2 cellular contexts compared by ENCODE assay signal in the genomic region with DNA sequence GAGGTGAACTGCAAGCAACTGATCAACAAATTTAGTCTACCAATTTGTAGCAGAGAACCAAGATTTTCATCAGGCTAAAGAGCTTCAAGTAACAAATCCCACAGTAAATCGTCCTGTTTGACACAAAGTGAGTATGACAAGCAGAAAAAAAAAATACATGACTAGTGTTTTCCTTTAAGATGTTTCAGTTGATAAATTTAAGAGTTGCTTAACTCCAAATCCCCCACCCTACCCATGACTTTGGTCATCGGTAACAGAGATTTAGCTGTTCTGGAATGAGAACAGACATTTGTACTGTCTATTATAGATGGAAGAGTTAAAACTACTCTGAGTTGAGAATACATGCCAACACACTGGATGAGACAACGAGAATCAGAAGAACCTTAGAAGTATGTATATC.
TF ChIP-seq lines count a peak whose summit lies in the region.

No MANE protein-coding gene starts in this region.

TF ChIP-seq in SK-N-SH, 30 proteins besides CTCF, POLR2A, EP300 and RAD21 (continues in another document):
- TF ChIP-seq GATA2 (CRISPR knock-in tag; IDR thresholded peaks at IDR 0.05) (no peak), GABPA (IDR thresholded peaks at IDR 0.05; ENCODE audit: low read depth) (no peak), FOXM1 (IDR thresholded peaks at IDR 0.05; ENCODE audit: low read depth) (0 out of 2 replicates have a peak, but pooled peaks have one; percentile 41), EZH2phosphoT487 (IDR thresholded peaks at IDR 0.05; ENCODE audit: borderline replicate concordance, low read depth) (no peak), MEF2A (IDR thresholded peaks at IDR 0.05; ENCODE audit: borderline replicate concordance, low read depth) (no peak), TCF12 (IDR thresholded peaks at IDR 0.05) (peak; percentile 73), FOXJ3 (CRISPR knock-in tag; IDR thresholded peaks at IDR 0.05) (no peak), TAF1 (IDR thresholded peaks at IDR 0.05; ENCODE audit: borderline replicate concordance, low read depth, low read length) (no peak), NRF1 (IDR thresholded peaks at IDR 0.05; ENCODE audit: low read depth, low read length) (no peak), RXRA (IDR thresholded peaks at IDR 0.05; ENCODE audit: borderline replicate concordance, low read depth) (0 out of 2 replicates have a peak, but pooled peaks have one; percentile 35), FOSL2 (IDR thresholded peaks at IDR 0.05; ENCODE audit: borderline replicate concordance, low read depth) (peak; percentile 42; the same call in 1 of the 2 replicates), MXI1 (IDR thresholded peaks at IDR 0.05; ENCODE audit: low read depth, low read length) (no peak), CHD2 (IDR thresholded peaks at IDR 0.05; ENCODE audit: low read length, partially characterized antibody) (no peak), SMC3 (IDR thresholded peaks at IDR 0.05; ENCODE audit: low read depth, low read length) (no peak), RCOR1 (IDR thresholded peaks at IDR 0.05; ENCODE audit: low read length) (no peak), TEAD4 (IDR thresholded peaks at IDR 0.05; ENCODE audit: borderline replicate concordance, insufficient read depth) (peak; percentile 50; the same call in 1 of the 2 replicates), YY1 (IDR thresholded peaks at IDR 0.05; ENCODE audit: low read depth) (no peak), NFIC (IDR thresholded peaks at IDR 0.05; ENCODE audit: borderline replicate concordance) (peak; percentile 56; the same call in 1 of the 2 replicates)
- TF ChIP-seq, protein P1, sequence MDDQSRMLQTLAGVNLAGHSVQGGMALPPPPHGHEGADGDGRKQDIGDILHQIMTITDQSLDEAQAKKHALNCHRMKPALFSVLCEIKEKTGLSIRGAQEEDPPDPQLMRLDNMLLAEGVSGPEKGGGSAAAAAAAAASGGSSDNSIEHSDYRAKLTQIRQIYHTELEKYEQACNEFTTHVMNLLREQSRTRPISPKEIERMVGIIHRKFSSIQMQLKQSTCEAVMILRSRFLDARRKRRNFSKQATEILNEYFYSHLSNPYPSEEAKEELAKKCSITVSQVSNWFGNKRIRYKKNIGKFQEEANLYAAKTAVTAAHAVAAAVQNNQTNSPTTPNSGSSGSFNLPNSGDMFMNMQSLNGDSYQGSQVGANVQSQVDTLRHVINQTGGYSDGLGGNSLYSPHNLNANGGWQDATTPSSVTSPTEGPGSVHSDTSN (IDR thresholded peaks at IDR 0.05): peak; percentile 91
- TF ChIP-seq, protein P2, sequence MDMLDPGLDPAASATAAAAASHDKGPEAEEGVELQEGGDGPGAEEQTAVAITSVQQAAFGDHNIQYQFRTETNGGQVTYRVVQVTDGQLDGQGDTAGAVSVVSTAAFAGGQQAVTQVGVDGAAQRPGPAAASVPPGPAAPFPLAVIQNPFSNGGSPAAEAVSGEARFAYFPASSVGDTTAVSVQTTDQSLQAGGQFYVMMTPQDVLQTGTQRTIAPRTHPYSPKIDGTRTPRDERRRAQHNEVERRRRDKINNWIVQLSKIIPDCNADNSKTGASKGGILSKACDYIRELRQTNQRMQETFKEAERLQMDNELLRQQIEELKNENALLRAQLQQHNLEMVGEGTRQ (IDR thresholded peaks at IDR 0.05; ENCODE audit: borderline replicate concordance, low read depth, low read length): no peak
- TF ChIP-seq, protein P3, sequence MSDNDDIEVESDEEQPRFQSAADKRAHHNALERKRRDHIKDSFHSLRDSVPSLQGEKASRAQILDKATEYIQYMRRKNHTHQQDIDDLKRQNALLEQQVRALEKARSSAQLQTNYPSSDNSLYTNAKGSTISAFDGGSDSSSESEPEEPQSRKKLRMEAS (IDR thresholded peaks at IDR 0.05; ENCODE audit: low read depth): no peak
- TF ChIP-seq, protein P4, sequence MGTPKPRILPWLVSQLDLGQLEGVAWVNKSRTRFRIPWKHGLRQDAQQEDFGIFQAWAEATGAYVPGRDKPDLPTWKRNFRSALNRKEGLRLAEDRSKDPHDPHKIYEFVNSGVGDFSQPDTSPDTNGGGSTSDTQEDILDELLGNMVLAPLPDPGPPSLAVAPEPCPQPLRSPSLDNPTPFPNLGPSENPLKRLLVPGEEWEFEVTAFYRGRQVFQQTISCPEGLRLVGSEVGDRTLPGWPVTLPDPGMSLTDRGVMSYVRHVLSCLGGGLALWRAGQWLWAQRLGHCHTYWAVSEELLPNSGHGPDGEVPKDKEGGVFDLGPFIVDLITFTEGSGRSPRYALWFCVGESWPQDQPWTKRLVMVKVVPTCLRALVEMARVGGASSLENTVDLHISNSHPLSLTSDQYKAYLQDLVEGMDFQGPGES (IDR thresholded peaks at IDR 0.05; ENCODE audit: low read depth, low read length): no peak
- TF ChIP-seq, protein P5, sequence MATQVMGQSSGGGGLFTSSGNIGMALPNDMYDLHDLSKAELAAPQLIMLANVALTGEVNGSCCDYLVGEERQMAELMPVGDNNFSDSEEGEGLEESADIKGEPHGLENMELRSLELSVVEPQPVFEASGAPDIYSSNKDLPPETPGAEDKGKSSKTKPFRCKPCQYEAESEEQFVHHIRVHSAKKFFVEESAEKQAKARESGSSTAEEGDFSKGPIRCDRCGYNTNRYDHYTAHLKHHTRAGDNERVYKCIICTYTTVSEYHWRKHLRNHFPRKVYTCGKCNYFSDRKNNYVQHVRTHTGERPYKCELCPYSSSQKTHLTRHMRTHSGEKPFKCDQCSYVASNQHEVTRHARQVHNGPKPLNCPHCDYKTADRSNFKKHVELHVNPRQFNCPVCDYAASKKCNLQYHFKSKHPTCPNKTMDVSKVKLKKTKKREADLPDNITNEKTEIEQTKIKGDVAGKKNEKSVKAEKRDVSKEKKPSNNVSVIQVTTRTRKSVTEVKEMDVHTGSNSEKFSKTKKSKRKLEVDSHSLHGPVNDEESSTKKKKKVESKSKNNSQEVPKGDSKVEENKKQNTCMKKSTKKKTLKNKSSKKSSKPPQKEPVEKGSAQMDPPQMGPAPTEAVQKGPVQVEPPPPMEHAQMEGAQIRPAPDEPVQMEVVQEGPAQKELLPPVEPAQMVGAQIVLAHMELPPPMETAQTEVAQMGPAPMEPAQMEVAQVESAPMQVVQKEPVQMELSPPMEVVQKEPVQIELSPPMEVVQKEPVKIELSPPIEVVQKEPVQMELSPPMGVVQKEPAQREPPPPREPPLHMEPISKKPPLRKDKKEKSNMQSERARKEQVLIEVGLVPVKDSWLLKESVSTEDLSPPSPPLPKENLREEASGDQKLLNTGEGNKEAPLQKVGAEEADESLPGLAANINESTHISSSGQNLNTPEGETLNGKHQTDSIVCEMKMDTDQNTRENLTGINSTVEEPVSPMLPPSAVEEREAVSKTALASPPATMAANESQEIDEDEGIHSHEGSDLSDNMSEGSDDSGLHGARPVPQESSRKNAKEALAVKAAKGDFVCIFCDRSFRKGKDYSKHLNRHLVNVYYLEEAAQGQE (IDR thresholded peaks at IDR 0.05; ENCODE audit: low read depth, low read length): no peak

TF ChIP-seq in K562, 482 proteins besides CTCF, POLR2A, EP300 and RAD21 (continues in another document):
- TF ChIP-seq RBM15 (IDR thresholded peaks at IDR 0.05; ENCODE audit: insufficient read depth, low read length) (no peak), POLR2H (tag; IDR thresholded peaks at IDR 0.05; ENCODE audit: low read depth) (no peak), RBM22 (IDR thresholded peaks at IDR 0.05; ENCODE audit: low read depth, low read length, poor library complexity, severe bottlenecking) (no peak), ERF (CRISPR knock-in tag; IDR thresholded peaks at IDR 0.05) (no peak), ESRRA (IDR thresholded peaks at IDR 0.05; ENCODE audit: borderline replicate concordance, low read depth) (no peak), ETV1 (tag; conservative IDR thresholded peaks at IDR 0.05; ENCODE audit: low read depth) (no peak), DPF2 (IDR thresholded peaks at IDR 0.05) (0 out of 2 replicates have a peak, but pooled peaks have one; percentile 18), TCFL5 (CRISPR knock-in tag; conservative IDR thresholded peaks at IDR 0.05) (no peak), MEIS2 (IDR thresholded peaks at IDR 0.05; ENCODE audit: partially characterized antibody) (peak; percentile 76), SREBF1 (IDR thresholded peaks at IDR 0.05; ENCODE audit: borderline replicate concordance, low read depth, low read length) (no peak), HDAC6 (IDR thresholded peaks at IDR 0.05; ENCODE audit: low read depth, low read length) (no peak), GTF2A2 (tag; IDR thresholded peaks at IDR 0.05) (no peak), MAFG (tag; conservative IDR thresholded peaks at IDR 0.05) (peak; percentile 60), NFE2 (IDR thresholded peaks at IDR 0.05; ENCODE audit: low read depth) (0 out of 2 replicates have a peak, but pooled peaks have one; percentile 23), LEF1 (IDR thresholded peaks at IDR 0.05) (no peak), MAZ (CRISPR knock-in tag; conservative IDR thresholded peaks at IDR 0.05 in 1 of 2, IDR thresholded peaks at IDR 0.05 in 1 of 2) (peak in 1 of 2 experiments; percentile 21; a peak in 1 of 4 replicates), IRF2 (CRISPR knock-in tag; IDR thresholded peaks at IDR 0.05) (no peak), CEBPB (tag; IDR thresholded peaks at IDR 0.05) (peak; percentile 77), JUND (IDR thresholded peaks at IDR 0.05; ENCODE audit: borderline replicate concordance, low read depth, low read length) (0 out of 2 replicates have a peak, but pooled peaks have one; percentile 15), JUND (tag; IDR thresholded peaks at IDR 0.05; ENCODE audit: borderline replicate concordance, low read depth, low read length) (0 out of 3 replicates have a peak, but pooled peaks have one; percentile 26), SMAD3 (CRISPR knock-in tag; conservative IDR thresholded peaks at IDR 0.05) (no peak), HLTF (IDR thresholded peaks at IDR 0.05) (no peak), ZNF384 (IDR thresholded peaks at IDR 0.05; ENCODE audit: low read depth, low read length) (peak; percentile 69; the same call in 1 of the 2 replicates), NFIX (CRISPR knock-in tag; IDR thresholded peaks at IDR 0.05; ENCODE audit: low read depth) (no peak), HDAC2 (IDR thresholded peaks at IDR 0.05) (no peak), ZNF316 (IDR thresholded peaks at IDR 0.05) (0 out of 2 replicates have a peak, but pooled peaks have one; percentile 24)
- TF ChIP-seq, protein P6, sequence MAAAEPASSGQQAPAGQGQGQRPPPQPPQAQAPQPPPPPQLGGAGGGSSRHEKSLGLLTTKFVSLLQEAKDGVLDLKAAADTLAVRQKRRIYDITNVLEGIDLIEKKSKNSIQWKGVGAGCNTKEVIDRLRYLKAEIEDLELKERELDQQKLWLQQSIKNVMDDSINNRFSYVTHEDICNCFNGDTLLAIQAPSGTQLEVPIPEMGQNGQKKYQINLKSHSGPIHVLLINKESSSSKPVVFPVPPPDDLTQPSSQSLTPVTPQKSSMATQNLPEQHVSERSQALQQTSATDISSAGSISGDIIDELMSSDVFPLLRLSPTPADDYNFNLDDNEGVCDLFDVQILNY (CRISPR knock-in tag; IDR thresholded peaks at IDR 0.05): no peak
- TF ChIP-seq, protein P7, sequence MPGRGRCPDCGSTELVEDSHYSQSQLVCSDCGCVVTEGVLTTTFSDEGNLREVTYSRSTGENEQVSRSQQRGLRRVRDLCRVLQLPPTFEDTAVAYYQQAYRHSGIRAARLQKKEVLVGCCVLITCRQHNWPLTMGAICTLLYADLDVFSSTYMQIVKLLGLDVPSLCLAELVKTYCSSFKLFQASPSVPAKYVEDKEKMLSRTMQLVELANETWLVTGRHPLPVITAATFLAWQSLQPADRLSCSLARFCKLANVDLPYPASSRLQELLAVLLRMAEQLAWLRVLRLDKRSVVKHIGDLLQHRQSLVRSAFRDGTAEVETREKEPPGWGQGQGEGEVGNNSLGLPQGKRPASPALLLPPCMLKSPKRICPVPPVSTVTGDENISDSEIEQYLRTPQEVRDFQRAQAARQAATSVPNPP (IDR thresholded peaks at IDR 0.05; ENCODE audit: borderline replicate concordance, insufficient read depth, insufficient read length): no peak
- TF ChIP-seq, protein P8, sequence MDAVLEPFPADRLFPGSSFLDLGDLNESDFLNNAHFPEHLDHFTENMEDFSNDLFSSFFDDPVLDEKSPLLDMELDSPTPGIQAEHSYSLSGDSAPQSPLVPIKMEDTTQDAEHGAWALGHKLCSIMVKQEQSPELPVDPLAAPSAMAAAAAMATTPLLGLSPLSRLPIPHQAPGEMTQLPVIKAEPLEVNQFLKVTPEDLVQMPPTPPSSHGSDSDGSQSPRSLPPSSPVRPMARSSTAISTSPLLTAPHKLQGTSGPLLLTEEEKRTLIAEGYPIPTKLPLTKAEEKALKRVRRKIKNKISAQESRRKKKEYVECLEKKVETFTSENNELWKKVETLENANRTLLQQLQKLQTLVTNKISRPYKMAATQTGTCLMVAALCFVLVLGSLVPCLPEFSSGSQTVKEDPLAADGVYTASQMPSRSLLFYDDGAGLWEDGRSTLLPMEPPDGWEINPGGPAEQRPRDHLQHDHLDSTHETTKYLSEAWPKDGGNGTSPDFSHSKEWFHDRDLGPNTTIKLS (IDR thresholded peaks at IDR 0.05; ENCODE audit: borderline replicate concordance, low read depth): no peak
- TF ChIP-seq, protein P9, sequence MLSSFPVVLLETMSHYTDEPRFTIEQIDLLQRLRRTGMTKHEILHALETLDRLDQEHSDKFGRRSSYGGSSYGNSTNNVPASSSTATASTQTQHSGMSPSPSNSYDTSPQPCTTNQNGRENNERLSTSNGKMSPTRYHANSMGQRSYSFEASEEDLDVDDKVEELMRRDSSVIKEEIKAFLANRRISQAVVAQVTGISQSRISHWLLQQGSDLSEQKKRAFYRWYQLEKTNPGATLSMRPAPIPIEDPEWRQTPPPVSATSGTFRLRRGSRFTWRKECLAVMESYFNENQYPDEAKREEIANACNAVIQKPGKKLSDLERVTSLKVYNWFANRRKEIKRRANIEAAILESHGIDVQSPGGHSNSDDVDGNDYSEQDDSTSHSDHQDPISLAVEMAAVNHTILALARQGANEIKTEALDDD (IDR thresholded peaks at IDR 0.05): peak; percentile 77
- TF ChIP-seq, protein P10, sequence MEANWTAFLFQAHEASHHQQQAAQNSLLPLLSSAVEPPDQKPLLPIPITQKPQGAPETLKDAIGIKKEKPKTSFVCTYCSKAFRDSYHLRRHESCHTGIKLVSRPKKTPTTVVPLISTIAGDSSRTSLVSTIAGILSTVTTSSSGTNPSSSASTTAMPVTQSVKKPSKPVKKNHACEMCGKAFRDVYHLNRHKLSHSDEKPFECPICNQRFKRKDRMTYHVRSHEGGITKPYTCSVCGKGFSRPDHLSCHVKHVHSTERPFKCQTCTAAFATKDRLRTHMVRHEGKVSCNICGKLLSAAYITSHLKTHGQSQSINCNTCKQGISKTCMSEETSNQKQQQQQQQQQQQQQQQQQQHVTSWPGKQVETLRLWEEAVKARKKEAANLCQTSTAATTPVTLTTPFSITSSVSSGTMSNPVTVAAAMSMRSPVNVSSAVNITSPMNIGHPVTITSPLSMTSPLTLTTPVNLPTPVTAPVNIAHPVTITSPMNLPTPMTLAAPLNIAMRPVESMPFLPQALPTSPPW (CRISPR knock-in tag; IDR thresholded peaks at IDR 0.05): no peak; the same call in 1 of the 2 replicates
- TF ChIP-seq, protein P11, sequence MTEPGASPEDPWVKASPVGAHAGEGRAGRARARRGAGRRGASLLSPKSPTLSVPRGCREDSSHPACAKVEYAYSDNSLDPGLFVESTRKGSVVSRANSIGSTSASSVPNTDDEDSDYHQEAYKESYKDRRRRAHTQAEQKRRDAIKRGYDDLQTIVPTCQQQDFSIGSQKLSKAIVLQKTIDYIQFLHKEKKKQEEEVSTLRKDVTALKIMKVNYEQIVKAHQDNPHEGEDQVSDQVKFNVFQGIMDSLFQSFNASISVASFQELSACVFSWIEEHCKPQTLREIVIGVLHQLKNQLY (CRISPR knock-in tag; conservative IDR thresholded peaks at IDR 0.05): no peak
- TF ChIP-seq, protein P12, sequence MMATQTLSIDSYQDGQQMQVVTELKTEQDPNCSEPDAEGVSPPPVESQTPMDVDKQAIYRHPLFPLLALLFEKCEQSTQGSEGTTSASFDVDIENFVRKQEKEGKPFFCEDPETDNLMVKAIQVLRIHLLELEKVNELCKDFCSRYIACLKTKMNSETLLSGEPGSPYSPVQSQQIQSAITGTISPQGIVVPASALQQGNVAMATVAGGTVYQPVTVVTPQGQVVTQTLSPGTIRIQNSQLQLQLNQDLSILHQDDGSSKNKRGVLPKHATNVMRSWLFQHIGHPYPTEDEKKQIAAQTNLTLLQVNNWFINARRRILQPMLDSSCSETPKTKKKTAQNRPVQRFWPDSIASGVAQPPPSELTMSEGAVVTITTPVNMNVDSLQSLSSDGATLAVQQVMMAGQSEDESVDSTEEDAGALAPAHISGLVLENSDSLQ (IDR thresholded peaks at IDR 0.05): peak; percentile 64
